ENCODE assay signal across 16 cellular contexts in the genomic region with DNA sequence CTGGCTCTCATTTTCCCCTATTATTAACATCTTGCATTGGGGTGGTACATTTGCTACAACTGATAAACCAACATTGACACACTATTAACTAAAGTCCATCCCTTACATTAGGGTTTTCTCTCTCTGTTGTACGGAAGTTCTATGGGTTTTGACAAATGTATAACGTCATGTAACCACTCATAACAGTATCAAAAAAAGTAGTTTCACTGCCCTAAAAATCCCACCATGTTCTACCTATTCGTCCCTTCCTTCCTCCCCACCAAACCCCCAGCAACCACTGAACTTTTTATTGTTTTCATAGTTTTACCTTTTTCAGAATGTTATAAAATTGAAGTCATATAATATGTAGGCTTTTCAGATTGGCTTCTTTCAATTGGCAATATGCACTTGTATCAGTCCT. TPM values are rescaled to one million over a fixed set of nuclear protein-coding genes. Genes with fewer than 3 reads are reported as not detected.
A peak's percentile ranks its signal among the peaks of the same experiment; 100 is the strongest.
DNase-seq lines count a peak whose midpoint lies in the region; ATAC-seq and TF ChIP-seq lines count a peak whose summit lies in the region.
"Had no signal": no experiment of that assay in that cellular context is flagged by ENCODE, and none has a peak within 500 bp of the region (broad histone marks: within the 10 kb centered on the region; RNA-seq: fewer than 3 reads in every experiment).

No MANE protein-coding gene starts in this region.

- H3K27me3 ChIP-seq in brain microvascular endothelial cell (replicated peaks) = no peaks in the 10 kb centered on the region

- intact Hi-C loops in left colon (cut with DNase I, micrococcal nuclease) = no loop called here

- H3K4me1 Mint-ChIP-seq in stimulated activated effector memory CD8-positive, alpha-beta T cell treated with anti-CD3 and anti-CD28 coated beads, Interleukin-12 subunit alpha, Interleukin-12 subunit beta, amount 100 ng/mL, for 72 hours = peaks cover 74% of the 10 kb centered on the region
- H3K4me1 Mint-ChIP-seq: memory B cell had no signal

- in situ Hi-C loops in brain microvascular endothelial cell (cut with HindIII; ENCODE audit: low pct_ligation_motif_present, low sequenced_read_pairs) = no loop called here

- H3K4me3 Mint-ChIP-seq in stimulated activated effector memory CD8-positive, alpha-beta T cell treated with anti-CD3 and anti-CD28 coated beads, Interleukin-12 subunit alpha, Interleukin-12 subunit beta, amount 100 ng/mL, for 72 hours = peak overlapping the region; percentile 8
- H3K4me3 Mint-ChIP-seq: memory B cell had no signal

- no peak for DNase-seq in stimulated activated effector memory CD8-positive, alpha-beta T cell treated with anti-CD3 and anti-CD28 coated beads, Interleukin-12 subunit alpha, Interleukin-12 subunit beta, amount 100 ng/mL, for 72 hours (ENCODE audit: low spot score in 2 of 2)
- DNase-seq in brain microvascular endothelial cell (no peak), NCI-H2107 (lab: John Stamatoyannopoulos, UW) (no peak), left colon (no peak)
- DNase-seq: activated CD4-positive, alpha-beta T cell treated with anti-CD3 and anti-CD28 coated beads for 48 hours; activated effector memory CD4-positive, alpha-beta T cell treated with anti-CD3 and anti-CD28 coated beads, Interleukin-2, amount 50 U/mL, for 16 hours; effector memory CD4-positive, alpha-beta T cell; IMR-90; NCI-H1417; NCI-H526 treated with DMSO at 0.1 percent for 48 hours; T-cell had no signal

- ATAC-seq in GM18867 (IDR thresholded peaks at IDR 0.05; ENCODE audit: unreplicated experiment) (peak; percentile 61), GM21526 (IDR thresholded peaks at IDR 0.05; ENCODE audit: low FRiP score, unreplicated experiment) (peak; percentile 62), HG03439 (IDR thresholded peaks at IDR 0.05; ENCODE audit: unreplicated experiment) (peak; percentile 52), left colon (no peak)
- peak; percentile 81 for ATAC-seq in stimulated activated effector memory CD8-positive, alpha-beta T cell treated with anti-CD3 and anti-CD28 coated beads, Interleukin-12 subunit alpha, Interleukin-12 subunit beta, amount 100 ng/mL, for 72 hours
- ATAC-seq: T-cell had no signal

- no peak overlapping the region for H3K27ac ChIP-seq in brain microvascular endothelial cell
- H3K27ac ChIP-seq: C4-2B had no signal

- H3K4me3 ChIP-seq in brain microvascular endothelial cell (ENCODE audit: low read depth, low read length) = no peak overlapping the region

- no peaks in the 10 kb centered on the region for H3K36me3 ChIP-seq in brain microvascular endothelial cell (replicated peaks)

- no peaks in the 10 kb centered on the region for H3K9me3 Mint-ChIP-seq in stimulated activated effector memory CD8-positive, alpha-beta T cell treated with anti-CD3 and anti-CD28 coated beads, Interleukin-12 subunit alpha, Interleukin-12 subunit beta, amount 100 ng/mL, for 72 hours
- H3K9me3 Mint-ChIP-seq: memory B cell had no signal

- peak overlapping the region; percentile 1 for H3K27ac Mint-ChIP-seq in stimulated activated effector memory CD8-positive, alpha-beta T cell treated with anti-CD3 and anti-CD28 coated beads, Interleukin-12 subunit alpha, Interleukin-12 subunit beta, amount 100 ng/mL, for 72 hours
- H3K27ac Mint-ChIP-seq: memory B cell had no signal

- no peaks in the 10 kb centered on the region for H3K36me3 Mint-ChIP-seq in stimulated activated effector memory CD8-positive, alpha-beta T cell treated with anti-CD3 and anti-CD28 coated beads, Interleukin-12 subunit alpha, Interleukin-12 subunit beta, amount 100 ng/mL, for 72 hours

- TF ChIP-seq CTCF in brain microvascular endothelial cell (IDR thresholded peaks at IDR 0.05; ENCODE audit: low read depth, low read length, missing control alignments) = no peak

RNA-seq across cellular contexts. Expression of gene MLLT3, which starts 40.1 kb away (rescaled TPM):
- total RNA-seq in left colon = 10 to 100 TPM; 44.1 to 62.7 TPM
